ENCODE assay signal across 11 cellular contexts in the genomic region with DNA sequence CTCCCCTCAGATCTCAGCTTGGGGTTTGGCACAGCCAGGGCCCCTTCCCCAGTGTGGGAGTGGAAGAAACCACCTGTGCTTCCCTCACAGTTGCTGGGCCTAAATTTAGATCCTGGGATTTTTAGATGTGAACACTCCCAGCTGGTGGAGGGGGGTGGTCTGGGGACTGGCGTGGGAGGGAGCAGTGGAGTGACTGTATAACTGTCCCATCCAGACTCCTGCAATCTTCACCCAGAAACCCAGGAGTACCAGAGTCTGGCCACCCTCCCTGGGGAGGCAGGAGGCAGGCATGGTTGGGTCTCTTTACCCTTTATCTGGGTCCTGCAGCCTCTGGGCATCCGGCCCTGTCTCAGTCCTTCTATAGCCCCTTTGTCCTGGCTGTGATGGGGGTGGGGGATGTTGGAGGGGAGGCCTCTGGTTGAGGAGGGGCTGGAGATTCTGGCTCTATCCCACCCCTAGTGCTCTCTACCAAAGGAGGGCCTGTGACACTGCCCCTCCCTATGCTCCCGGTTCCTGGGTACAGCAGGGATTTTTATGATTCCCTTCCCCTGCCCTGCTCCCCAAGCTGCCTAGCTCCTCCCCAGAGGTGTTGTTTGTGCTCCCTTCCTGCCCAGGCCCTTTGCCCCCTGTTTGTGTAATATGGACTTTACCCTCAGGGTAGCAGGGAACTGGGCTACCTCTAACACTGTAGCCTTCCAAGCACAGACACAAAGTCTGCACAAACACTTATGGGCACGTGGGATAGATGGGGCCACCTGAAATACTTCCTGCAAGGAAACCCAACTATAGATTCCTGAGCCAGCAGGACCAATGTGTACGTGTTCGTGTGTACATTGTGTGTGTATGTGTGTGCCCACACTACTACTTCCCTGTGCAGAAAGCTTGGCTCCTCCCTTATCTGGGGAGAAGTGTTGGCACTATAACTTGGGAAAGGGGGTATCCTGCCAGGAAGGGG. TPM values are rescaled to one million over a fixed set of nuclear protein-coding genes. Genes with fewer than 3 reads are reported as not detected.
DNase-seq lines count a peak whose midpoint lies in the region; ATAC-seq, FAIRE-seq and TF ChIP-seq lines count a peak whose summit lies in the region.
"Had no signal": no experiment of that assay in that cellular context is flagged by ENCODE, and none has a peak within 500 bp of the region (broad histone marks: within the 10 kb centered on the region; RNA-seq: fewer than 3 reads in every experiment).

No MANE protein-coding gene starts in this region.

- no peak overlapping the region for H4K91ac ChIP-seq in H1 (replicated peaks; ENCODE audit: insufficient read length, low read length)

- peaks cover 25% of the 10 kb centered on the region for H3K27me3 Mint-ChIP-seq in T-helper 1 cell treated with Interleukin-12 subunit alpha and Interleukin-12 subunit beta and Interleukin-4 antibody, amounts not matched to agents 30 μg/mL and 1 μg/mL, for 36 hours (ENCODE audit: low read depth)

- FAIRE-seq in H1 (lab: Jason Lieb, UNC), result no peak
- FAIRE-seq: endometrium had no signal

- H4K5ac ChIP-seq in H1 (ENCODE audit: insufficient read length, low read depth, low read length), result no peak overlapping the region

- H2BK12ac ChIP-seq in H1 (ENCODE audit: low read depth, low read length), result peak overlapping the region; percentile 94

- no peak overlapping the region for H3K23ac ChIP-seq in H1 (ENCODE audit: insufficient read length)

- no peaks in the 10 kb centered on the region for H3K36me3 Mint-ChIP-seq in T-helper 1 cell treated with Interleukin-12 subunit alpha and Interleukin-12 subunit beta and Interleukin-4 antibody, amounts not matched to agents 30 μg/mL and 1 μg/mL, for 36 hours (ENCODE audit: low read depth)

- H3K23me2 ChIP-seq in H1 (ENCODE audit: low read depth, low read length), result peaks cover 7% of the 10 kb centered on the region; the same call in 1 of the 2 replicates

- peaks cover 2 to 10% of the 10 kb centered on the region in 2 experiments for H4K20me1 ChIP-seq in H1 (replicated peaks in 1 of 2; ENCODE audit: control insufficient read depth in 1 of 2, insufficient read depth in 2 of 2, low read length in 2 of 2)

- H4K8ac ChIP-seq in H1 (ENCODE audit: extremely low read depth, insufficient read depth, low read length), result no peak overlapping the region; the same call in 1 of the 2 replicates

- no peak for TF ChIP-seq POLR2A in H1 (IDR thresholded peaks at IDR 0.05; ENCODE audit: control extremely low read depth in 1 of 2, low read depth in 2 of 2, low read length in 2 of 2)
- no peak for TF ChIP-seq POLR2A in heart left ventricle (IDR thresholded peaks at IDR 0.05)

- no peak overlapping the region; the same call in 1 of the 2 replicates for H2AK5ac ChIP-seq in H1 (ENCODE audit: low read depth, low read length)

- intact Hi-C loops in Right ventricle myocardium superior (cut with DNase I) (no loop called here), heart left ventricle (cut with DNase I) (no loop called here)

- H3K14ac ChIP-seq in H1 (ENCODE audit: insufficient read length), result no peak overlapping the region

- no peak for DNase-seq in T-helper 1 cell
- DNase-seq in H1 (ENCODE audit: low read depth in 1 of 2, low spot score in 2 of 2), result no peak
- DNase-seq in midbrain (lab: John Stamatoyannopoulos, UW), result peak; percentile 70
- no peak for DNase-seq in Right ventricle myocardium superior
- DNase-seq in heart left ventricle, result no peak
- no peak for DNase-seq in NK-92 treated with Interleukin-12 subunit alpha and Interleukin-12 subunit beta, amount 100 ng/mL, for 24 hours (lab: John Stamatoyannopoulos, UW)
- DNase-seq: 8988T; activated CD4-positive, alpha-beta memory T cell treated with anti-CD3 and anti-CD28 coated beads, Interleukin-2, amount 10 ng/mL, durations not matched to agents 7 days and 5 days had no signal

- H3K4me2 ChIP-seq in H1 (ENCODE audit: insufficient read depth in 1 of 2, low read depth in 2 of 2, low read length in 2 of 2), result peak overlapping the region; percentile 62 to 97

- H3K56ac ChIP-seq in H1 (replicated peaks; ENCODE audit: insufficient read length, low read depth, low read length), result no peak overlapping the region

- peaks cover 12% of the 10 kb centered on the region for H3K4me1 Mint-ChIP-seq in T-helper 1 cell treated with Interleukin-12 subunit alpha and Interleukin-12 subunit beta and Interleukin-4 antibody, amounts not matched to agents 30 μg/mL and 1 μg/mL, for 36 hours (ENCODE audit: low read depth)

- no peak overlapping the region for H3K27ac Mint-ChIP-seq in T-helper 1 cell treated with Interleukin-12 subunit alpha and Interleukin-12 subunit beta and Interleukin-4 antibody, amounts not matched to agents 30 μg/mL and 1 μg/mL, for 36 hours
- H3K27ac Mint-ChIP-seq: activated CD4-positive, alpha-beta memory T cell treated with anti-CD3 and anti-CD28 coated beads, Interleukin-2, amount 10 ng/mL, durations not matched to agents 7 days and 5 days had no signal

- H3K27ac ChIP-seq in H1 (ENCODE audit: low read depth, low read length), result 0 out of 2 replicates have a peak overlapping the region, but pooled peaks have one; percentile 13
- H3K27ac ChIP-seq in temporal lobe (ENCODE audit: low read depth, low read length), result peak overlapping the region; percentile 97
- H3K27ac ChIP-seq in heart left ventricle, result peak overlapping the region in 1 of 12 donors; percentile 47

- H3K9me3 ChIP-seq in H1 (ENCODE audit: insufficient read depth in 2 of 2, low read depth in 1 of 2, low read length in 1 of 2), result no peaks in the 10 kb centered on the region; a peak in 1 of 4 replicates
- H3K9me3 ChIP-seq in heart left ventricle, result no peaks in the 10 kb centered on the region

- H2BK5ac ChIP-seq in H1 (ENCODE audit: low read depth, low read length), result peak overlapping the region; percentile 77

- H2BK20ac ChIP-seq in H1 (ENCODE audit: low read length), result no peak overlapping the region

- CTCF ChIA-PET in H1 (lab: Charles Lee; ENCODE audit: partially characterized antibody), result interaction anchor here (0.6 to 5.1 kb wide), 13 partner anchors 9 to 345 kb away, joined by 3 to 31 read pairs (median 4); a partner anchor contains a TSS

- TF ChIP-seq CTCF in H1 (IDR thresholded peaks at IDR 0.05; ENCODE audit: control extremely low read depth in 1 of 3, insufficient read depth in 1 of 3, low read depth in 1 of 3, low read length in 3 of 3) (no peak), heart left ventricle (IDR thresholded peaks at IDR 0.05) (no peak)

- H3K4me3 ChIP-seq in H1 (ENCODE audit: extremely low read depth in 1 of 4, insufficient read depth in 2 of 4, low read depth in 3 of 4, low read length in 4 of 4) (peak overlapping the region; percentile 74 to 89 (median 80); a peak in 7 of 8 replicates), heart left ventricle (peak overlapping the region in 5 of 12 donors; percentile 2 to 55 (median 54))

- WGBS in H1 (ENCODE audit: extremely low coverage in 1 of 2, insufficient coverage in 1 of 2, insufficient read length in 1 of 2, insufficient replicate concordance in 2 of 2, low coverage in 1 of 2, low lambda C conversion rate in 2 of 2, missing lambda C conversion rate in 1 of 2), 2 experiments, result 82% methylated on average over 6 of the region's 6 CpGs; no CpG with 5 or more reads in 1 of the 2 experiments
- WGBS in heart left ventricle, 4 donors, result 50 to 63% (median 58%) methylated on average over 5 to 6 of the region's 6 CpGs

- H3K79me1 ChIP-seq in H1 (ENCODE audit: low read depth, low read length), result peaks cover 7% of the 10 kb centered on the region; the same call in 1 of the 2 replicates

- no peak overlapping the region for H2BK120ac ChIP-seq in H1 (replicated peaks; ENCODE audit: low read depth, low read length)

- H2AFZ ChIP-seq in H1 (ENCODE audit: low read length), result no peak overlapping the region

- H3K79me2 ChIP-seq in H1 (ENCODE audit: control insufficient read depth in 1 of 2, insufficient read depth in 2 of 2, low read length in 2 of 2), result peaks cover 0 to 27% of the 10 kb centered on the region in 2 experiments; a peak in 2 of 4 replicates

- peak overlapping the region; percentile 67 for H3K4me3 Mint-ChIP-seq in T-helper 1 cell treated with Interleukin-12 subunit alpha and Interleukin-12 subunit beta and Interleukin-4 antibody, amounts not matched to agents 30 μg/mL and 1 μg/mL, for 36 hours

- ATAC-seq in Right ventricle myocardium superior (ENCODE audit: poor library complexity) (no peak), heart left ventricle (no peak)

- H3K4ac ChIP-seq in H1 (replicated peaks; ENCODE audit: insufficient read length, low read depth, low read length), result no peak overlapping the region

- H3K9ac ChIP-seq in H1 (replicated peaks in 1 of 4; ENCODE audit: extremely low read depth in 1 of 4, low read depth in 3 of 4, low read length in 3 of 4), result peak overlapping the region in 1 of 4 experiments; percentile 68; a peak in 2 of 7 replicates

- H3K4me1 ChIP-seq in H1 (replicated peaks in 1 of 4; ENCODE audit: control insufficient read depth in 3 of 4, insufficient read depth in 4 of 4, low read length in 3 of 4) (peaks cover 3 to 17% (median 11%) of the 10 kb centered on the region in 4 experiments), heart left ventricle (peaks cover 0 to 29% (median 16%) of the 10 kb centered on the region in 12 donors)

- no peak overlapping the region for H3K18ac ChIP-seq in H1 (ENCODE audit: extremely low read depth, low read length)

- POLR2A ChIA-PET in H1 (lab: Charles Lee; ENCODE audit: partially characterized antibody), result interaction anchor here (0.6 to 8.9 kb wide), 31 partner anchors 9 to 1054 kb away, joined by 3 to 112 read pairs (median 4); a partner anchor contains a TSS

- H3K9me3 Mint-ChIP-seq in T-helper 1 cell treated with Interleukin-12 subunit alpha and Interleukin-12 subunit beta and Interleukin-4 antibody, amounts not matched to agents 30 μg/mL and 1 μg/mL, for 36 hours, result no peaks in the 10 kb centered on the region
- H3K9me3 Mint-ChIP-seq: activated CD4-positive, alpha-beta memory T cell treated with anti-CD3 and anti-CD28 coated beads, Interleukin-2, amount 10 ng/mL, durations not matched to agents 7 days and 5 days had no signal

- H2BK15ac ChIP-seq in H1 (ENCODE audit: low read length), result 0 out of 2 replicates have a peak overlapping the region, but pooled peaks have one; percentile 84

- H3K27me3 ChIP-seq in H1 (replicated peaks in 1 of 4; ENCODE audit: control insufficient read depth in 3 of 4, extremely low read depth in 1 of 4, insufficient read depth in 3 of 4, low read length in 3 of 4) (no peaks in the 10 kb centered on the region), heart left ventricle (peaks cover 0 to 17% (median 10%) of the 10 kb centered on the region in 9 donors)

- TF ChIP-seq RAD21 in H1 (IDR thresholded peaks at IDR 0.05 in 1 of 2, conservative IDR thresholded peaks at IDR 0.05 in 1 of 2; ENCODE audit: low read depth in 2 of 2, low read length in 2 of 2), result no peak

- H3K36me3 ChIP-seq in H1 (ENCODE audit: control insufficient read depth in 2 of 4, insufficient read depth in 4 of 4, low read length in 3 of 4) (peaks cover 7 to 14% (median 11%) of the 10 kb centered on the region in 4 experiments; a peak in 7 of 8 replicates), heart left ventricle (no peaks in the 10 kb centered on the region)

- no peak for TF ChIP-seq EP300 in H1 (IDR thresholded peaks at IDR 0.05; ENCODE audit: borderline replicate concordance in 1 of 2, low read depth in 2 of 2, low read length in 2 of 2)

RNA-seq across cellular contexts. Expression of a gene that starts 1.7 kb away (rescaled TPM):
- total RNA-seq in H1 (2021; fragmentation: NEBNext Ultra II Directional; extraction: Animal tissue kit (Norgen Biotek cat#: 25700)), result 49.2 and 52.4 TPM in 2 replicates
- polyA plus RNA-seq in H1 (2011; rRNA removed) (33.9 and 43.4 TPM in 2 replicates), heart left ventricle (1 to 10 TPM; 2.7 to 3.4 TPM)
- polyA plus RNA-seq in H1 (2011; cell fraction: cytosol; rRNA removed), result 42.1 TPM
- 84.6 TPM for polyA plus RNA-seq in H1 (2011; cell fraction: nucleus; rRNA removed)
- 41.7 to 55.5 TPM (median 51.4 TPM) in 4 replicates for polyA plus RNA-seq in H1 (2012, experiment 1 of 2)
- 18.7 TPM for polyA plus RNA-seq in H1 (2012, experiment 2 of 2)
- polyA plus RNA-seq in H1 (2013, experiment 1 of 2), result 57.7 TPM
- 59.8 TPM for polyA plus RNA-seq in H1 (2013, experiment 2 of 2)
- 158 and 203 TPM in 2 replicates for polyA minus RNA-seq in H1 (2011; rRNA and poly(A)+ RNA removed)
- 47.3 TPM for polyA minus RNA-seq in H1 (2011; cell fraction: cytosol; rRNA and poly(A)+ RNA removed)
- 53.6 TPM for polyA minus RNA-seq in H1 (2011; cell fraction: nucleus; rRNA and poly(A)+ RNA removed)
- total RNA-seq in temporal lobe (6.4 TPM), Right ventricle myocardium superior (4.8 TPM), heart left ventricle (1 to 10 TPM in 8 of 9 donors, under 1 TPM in 1; 0.90 to 4.5 (median 1.8) TPM)

RNA-seq across cellular contexts. Expression of a gene that starts 22.7 kb away (rescaled TPM):
- total RNA-seq in H1 (2021; fragmentation: NEBNext Ultra II Directional; extraction: Animal tissue kit (Norgen Biotek cat#: 25700)), result 237 and 242 TPM in 2 replicates
- polyA plus RNA-seq in H1 (2011; rRNA removed), result 100 and 159 TPM in 2 replicates
- 270 TPM for polyA plus RNA-seq in H1 (2011; cell fraction: cytosol; rRNA removed)
- 92.3 TPM for polyA plus RNA-seq in H1 (2011; cell fraction: nucleus; rRNA removed)
- polyA plus RNA-seq in H1 (2012, experiment 1 of 2), result 246 to 284 TPM (median 256 TPM) in 4 replicates
- polyA plus RNA-seq in H1 (2012, experiment 2 of 2), result 222 TPM
- 251 TPM for polyA plus RNA-seq in H1 (2013, experiment 1 of 2)
- polyA plus RNA-seq in H1 (2013, experiment 2 of 2), result 249 TPM
- polyA minus RNA-seq in H1 (2011; rRNA and poly(A)+ RNA removed), result 112 and 145 TPM in 2 replicates
- 102 TPM for polyA minus RNA-seq in H1 (2011; cell fraction: cytosol; rRNA and poly(A)+ RNA removed)
- polyA minus RNA-seq in H1 (2011; cell fraction: nucleus; rRNA and poly(A)+ RNA removed), result 72.8 TPM
- total RNA-seq in temporal lobe, result 68.8 TPM
- total RNA-seq in Right ventricle myocardium superior, result 68.0 TPM
- 100 to 1,000 TPM in 1 of 9 donors, 10 to 100 TPM in 8; 66.0 to 105 (median 72.4) TPM for total RNA-seq in heart left ventricle
- 100 to 1,000 TPM in 1 of 2 donors, 10 to 100 TPM in 1; 62.4 to 187 TPM for polyA plus RNA-seq in heart left ventricle

RNA-seq across cellular contexts. Expression of a gene that starts 34.8 kb away (rescaled TPM):
- 4,440 and 4,619 TPM in 2 replicates for total RNA-seq in H1 (2021; fragmentation: NEBNext Ultra II Directional; extraction: Animal tissue kit (Norgen Biotek cat#: 25700))
- polyA plus RNA-seq in H1 (2011; rRNA removed), result 10,552 and 16,488 TPM in 2 replicates
- 15,274 TPM for polyA plus RNA-seq in H1 (2011; cell fraction: cytosol; rRNA removed)
- 5,028 TPM for polyA plus RNA-seq in H1 (2011; cell fraction: nucleus; rRNA removed)
- 8,984 to 12,435 TPM (median 10,789 TPM) in 4 replicates for polyA plus RNA-seq in H1 (2012, experiment 1 of 2)
- 8,788 TPM for polyA plus RNA-seq in H1 (2012, experiment 2 of 2)
- 16,458 TPM for polyA plus RNA-seq in H1 (2013, experiment 1 of 2)
- polyA plus RNA-seq in H1 (2013, experiment 2 of 2), result 15,195 TPM
- 1,518 and 2,159 TPM in 2 replicates for polyA minus RNA-seq in H1 (2011; rRNA and poly(A)+ RNA removed)
- polyA minus RNA-seq in H1 (2011; cell fraction: cytosol; rRNA and poly(A)+ RNA removed), result 1,097 TPM
- polyA minus RNA-seq in H1 (2011; cell fraction: nucleus; rRNA and poly(A)+ RNA removed), result 1,566 TPM
- 1,459 TPM for total RNA-seq in temporal lobe
- 1,888 TPM for total RNA-seq in Right ventricle myocardium superior
- total RNA-seq in heart left ventricle, result 1,000 to 10,000 TPM in 8 of 9 donors, 100 to 1,000 TPM in 1; 533 to 2,381 (median 1,999) TPM
- polyA plus RNA-seq in heart left ventricle, result 1,000 to 10,000 TPM in 1 of 2 donors, 100 to 1,000 TPM in 1; 752 to 4,466 TPM

RNA-seq across cellular contexts. Expression of a gene that starts 36.4 kb away (rescaled TPM):
- total RNA-seq in H1 (2021; fragmentation: NEBNext Ultra II Directional; extraction: Animal tissue kit (Norgen Biotek cat#: 25700)), result 11.2 and 12.5 TPM in 2 replicates
- polyA plus RNA-seq in H1 (2011; rRNA removed) (4.0 and 5.1 TPM in 2 replicates), heart left ventricle (1 to 10 TPM; 3.5 to 3.9 TPM)
- 4.3 TPM for polyA plus RNA-seq in H1 (2011; cell fraction: cytosol; rRNA removed)
- polyA plus RNA-seq in H1 (2011; cell fraction: nucleus; rRNA removed), result 7.6 TPM
- 4.6 to 7.7 TPM (median 5.1 TPM) in 4 replicates for polyA plus RNA-seq in H1 (2012, experiment 1 of 2)
- polyA plus RNA-seq in H1 (2012, experiment 2 of 2), result 3.7 TPM
- 4.2 TPM for polyA plus RNA-seq in H1 (2013, experiment 1 of 2)
- 3.9 TPM for polyA plus RNA-seq in H1 (2013, experiment 2 of 2)
- 10.7 and 15.3 TPM in 2 replicates for polyA minus RNA-seq in H1 (2011; rRNA and poly(A)+ RNA removed)
- 7.1 TPM for polyA minus RNA-seq in H1 (2011; cell fraction: cytosol; rRNA and poly(A)+ RNA removed)
- polyA minus RNA-seq in H1 (2011; cell fraction: nucleus; rRNA and poly(A)+ RNA removed), result 34.0 TPM
- total RNA-seq in temporal lobe (3.9 TPM), Right ventricle myocardium superior (5.8 TPM), heart left ventricle (1 to 10 TPM; 2.7 to 6.4 (median 4.9) TPM)

RNA-seq across cellular contexts. Expression of a gene that starts 40.0 kb away (rescaled TPM):
- 53.4 and 64.3 TPM in 2 replicates for total RNA-seq in H1 (2021; fragmentation: NEBNext Ultra II Directional; extraction: Animal tissue kit (Norgen Biotek cat#: 25700))
- 1,236 and 1,922 TPM in 2 replicates for polyA plus RNA-seq in H1 (2011; rRNA removed)
- 1,367 TPM for polyA plus RNA-seq in H1 (2011; cell fraction: cytosol; rRNA removed)
- polyA plus RNA-seq in H1 (2011; cell fraction: nucleus; rRNA removed), result 259 TPM
- 666 to 921 TPM (median 701 TPM) in 4 replicates for polyA plus RNA-seq in H1 (2012, experiment 1 of 2)
- 1,419 TPM for polyA plus RNA-seq in H1 (2012, experiment 2 of 2)
- polyA plus RNA-seq in H1 (2013, experiment 1 of 2), result 1,796 TPM
- polyA plus RNA-seq in H1 (2013, experiment 2 of 2), result 1,827 TPM
- polyA minus RNA-seq in H1 (2011; rRNA and poly(A)+ RNA removed), result 257 and 286 TPM in 2 replicates
- polyA minus RNA-seq in H1 (2011; cell fraction: cytosol; rRNA and poly(A)+ RNA removed), result 72.8 TPM
- polyA minus RNA-seq in H1 (2011; cell fraction: nucleus; rRNA and poly(A)+ RNA removed), result 102 TPM
- 60.0 TPM for total RNA-seq in temporal lobe
- 34.6 TPM for total RNA-seq in Right ventricle myocardium superior
- 100 to 1,000 TPM in 2 of 9 donors, 10 to 100 TPM in 7; 11.7 to 616 (median 23.2) TPM for total RNA-seq in heart left ventricle
- polyA plus RNA-seq in heart left ventricle, result 1,000 to 10,000 TPM in 1 of 2 donors, 100 to 1,000 TPM in 1; 933 to 1,433 TPM
